8 cellular contexts compared by ENCODE assay signal in the genomic region with DNA sequence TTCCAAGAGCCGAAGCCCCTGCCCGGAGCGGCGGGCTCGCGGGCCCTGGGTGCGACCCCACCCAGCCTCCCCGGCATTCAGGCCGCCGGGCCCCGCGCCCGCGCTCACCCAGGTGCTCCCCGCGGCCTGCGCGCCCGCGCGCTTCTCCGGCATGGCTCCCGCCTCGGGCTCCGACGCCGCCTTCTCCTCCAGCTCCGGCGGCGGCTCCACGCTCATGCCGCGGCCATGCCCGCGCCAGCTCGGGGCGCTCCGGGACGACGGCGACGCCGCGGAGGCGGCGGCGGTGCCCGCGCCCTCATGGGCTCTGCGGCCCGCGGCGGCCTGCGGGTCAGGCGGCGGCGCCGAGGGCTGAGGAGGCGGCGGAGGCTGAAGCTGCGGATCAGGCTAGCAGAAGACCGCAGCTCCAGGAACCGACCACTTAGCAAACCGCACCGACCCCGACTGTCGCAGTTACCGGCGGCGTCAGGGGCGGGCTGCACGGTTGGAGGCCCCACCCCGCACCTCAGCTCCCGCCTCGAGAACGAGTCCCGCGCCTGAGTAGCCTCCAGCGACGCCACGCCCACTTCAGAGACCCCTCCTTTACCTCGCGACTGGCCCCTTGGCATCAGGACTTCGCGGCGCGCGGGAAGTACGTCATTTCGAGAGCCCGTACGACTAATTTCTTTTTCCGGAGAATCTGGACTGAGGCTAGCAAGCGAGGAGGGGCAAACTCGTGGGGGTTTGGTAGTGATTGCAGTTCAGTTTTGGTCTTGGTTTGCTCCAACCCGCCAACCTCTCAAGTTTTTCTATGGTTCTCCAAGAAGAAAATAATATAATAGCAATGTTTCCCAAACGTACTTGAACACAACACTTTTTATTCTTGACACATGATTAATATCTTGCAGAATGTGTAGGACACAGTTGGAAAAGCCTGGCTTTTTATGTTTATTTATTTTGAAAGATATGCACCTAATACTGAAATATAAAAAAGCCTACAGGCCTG. TPM values are rescaled to one million over a fixed set of nuclear protein-coding genes. Genes with fewer than 3 reads are reported as not detected.
DNase-seq lines count a peak whose midpoint lies in the region; ATAC-seq, FAIRE-seq and TF ChIP-seq lines count a peak whose summit lies in the region.
"Not testable (repeated sequence)": the region's sequence is repeated elsewhere in the genome, so short reads cannot be mapped to it uniquely, and the experiment has no call there.

No MANE protein-coding gene starts in this region.

- H3K27me3 Mint-ChIP-seq in endothelial cell (ENCODE audit: unreplicated experiment); mesothelial cell of epicardium (ENCODE audit: low read depth): not testable (repeated sequence)

- TF ChIP-seq CTCF in endothelial cell (IDR thresholded peaks at IDR 0.05; ENCODE audit: unreplicated experiment); mesothelial cell of epicardium (IDR thresholded peaks at IDR 0.05; ENCODE audit: unreplicated experiment): not testable (repeated sequence)

- not testable (repeated sequence) for H3K4me1 Mint-ChIP-seq in endothelial cell (ENCODE audit: unreplicated experiment); mesothelial cell of epicardium

- ATAC-seq in GM21390 (IDR thresholded peaks at IDR 0.05; ENCODE audit: unreplicated experiment) = peak; percentile 83

- H3K4me3 Mint-ChIP-seq in endothelial cell (ENCODE audit: unreplicated experiment) = peak overlapping the region; percentile 93
- H3K4me3 Mint-ChIP-seq in mesothelial cell of epicardium = peak overlapping the region; percentile 83

- H3K9ac ChIP-seq in NT2/D1 (ENCODE audit: insufficient read length, low read depth) = peak overlapping the region; percentile 82

- peak overlapping the region; percentile 78 for H3K27ac Mint-ChIP-seq in endothelial cell (ENCODE audit: unreplicated experiment)
- peak overlapping the region; percentile 96 for H3K27ac Mint-ChIP-seq in mesothelial cell of epicardium

- peak overlapping the region; percentile 61 for H3K4me3 ChIP-seq in NT2/D1 (ENCODE audit: insufficient read length, low read depth)

- not testable (repeated sequence) for H3K27me3 ChIP-seq in NT2/D1 (ENCODE audit: insufficient read depth, insufficient read length)

- not testable (repeated sequence) for H3K36me3 Mint-ChIP-seq in endothelial cell (ENCODE audit: low read depth, unreplicated experiment); mesothelial cell of epicardium

- not testable (repeated sequence) for FAIRE-seq in HTR-8/SVneo (lab: Jason Lieb, UNC)

- H3K4me1 ChIP-seq in NT2/D1 (ENCODE audit: insufficient read depth, insufficient read length) = not testable (repeated sequence)

- not testable (repeated sequence) for H3K9me3 ChIP-seq in NT2/D1 (ENCODE audit: insufficient read depth, low read length)

- not testable (repeated sequence) for H3K36me3 ChIP-seq in NT2/D1 (ENCODE audit: insufficient read depth, insufficient read length, low read length)

- DNase-seq in COLO829 (ENCODE audit: low spot score) = peak; percentile 62
- DNase-seq in HTR-8/SVneo (ENCODE audit: insufficient read length, low spot score) = peak; percentile 33
- DNase-seq in NT2/D1 (ENCODE audit: low read depth, low spot score) = peak; percentile 40
- DNase-seq in activated CD8-positive, alpha-beta memory T cell treated with anti-CD3 and anti-CD28 coated beads, Interleukin-2, amount 50 U/mL, for 4 hours = peak; percentile 66
- DNase-seq in endothelial cell (ENCODE audit: low spot score) = peak; percentile 54
- peak; percentile 44 to 75 for DNase-seq in mesothelial cell of epicardium (ENCODE audit: low spot score in 2 of 2, unreplicated experiment in 2 of 2)
- DNase-seq in stimulated activated CD8-positive, alpha-beta memory T cell treated with anti-CD3 and anti-CD28 coated beads, Interleukin-15, amount 100 ng/mL, for 24 hours (ENCODE audit: low read depth) = peak; percentile 32

- H3K9me3 Mint-ChIP-seq in endothelial cell (ENCODE audit: unreplicated experiment); mesothelial cell of epicardium: not testable (repeated sequence)

RNA-seq across cellular contexts. Expression of a gene that starts 25.5 kb away (rescaled TPM):
- 20.4 TPM for total RNA-seq in endothelial cell (ENCODE audit: unreplicated experiment)
- 8.3 to 8.9 TPM (median 8.6 TPM) in 3 replicates for total RNA-seq in mesothelial cell of epicardium

Comparison
In these comparisons a context has a peak if more than half of its experiments do, and no peak if none do; other contexts are left out.
1. Peak in every context shown above with its lines: DNase-seq, ATAC-seq and H3K4me3 ChIP-seq.